ENCODE assay signal across 8 cellular contexts in genomic region chr7:123643495-123644428, GRCh38. TPM values are rescaled to one million over a fixed set of nuclear protein-coding genes. Genes with fewer than 3 reads are reported as not detected.
DNase-seq lines count a peak whose midpoint lies in the region; ATAC-seq and TF ChIP-seq lines count a peak whose summit lies in the region.

No MANE protein-coding gene starts in this region.

- peaks cover 0 to 25% (median 7%) of the 10 kb centered on the region in 4 donors for H3K4me1 ChIP-seq in right lobe of liver

- H3K9me3 ChIP-seq in right lobe of liver, result no peaks in the 10 kb centered on the region

- H3K4me1 Mint-ChIP-seq in MCF 10A (ENCODE audit: insufficient read depth, unreplicated experiment), result peaks cover 17% of the 10 kb centered on the region
- no peaks in the 10 kb centered on the region for H3K4me1 Mint-ChIP-seq in effector memory CD8-positive, alpha-beta T cell (ENCODE audit: low read depth in 2 of 2)

- intact Hi-C loops in MCF 10A (cut with micrococcal nuclease), result no loop called here
- intact Hi-C loops in right lobe of liver (cut with DNase I), result no loop called here

- H3K4me3 Mint-ChIP-seq in MCF 10A (ENCODE audit: unreplicated experiment), result peak overlapping the region; percentile 60
- H3K4me3 Mint-ChIP-seq in effector memory CD8-positive, alpha-beta T cell, result no peak overlapping the region

- peak; percentile 65 to 83 (median 80) for ATAC-seq in right lobe of liver
- ATAC-seq in effector memory CD8-positive, alpha-beta T cell (replicated peaks), result no peak
- ATAC-seq in HG03457 (IDR thresholded peaks at IDR 0.05; ENCODE audit: unreplicated experiment), result no peak

- no peak overlapping the region for H3K4me3 ChIP-seq in right lobe of liver

- H3K9me3 Mint-ChIP-seq in MCF 10A (ENCODE audit: unreplicated experiment), result no peaks in the 10 kb centered on the region
- H3K9me3 Mint-ChIP-seq in effector memory CD8-positive, alpha-beta T cell, result no peaks in the 10 kb centered on the region

- no peaks in the 10 kb centered on the region for H3K27me3 Mint-ChIP-seq in MCF 10A (ENCODE audit: insufficient read depth, unreplicated experiment)
- H3K27me3 Mint-ChIP-seq in effector memory CD8-positive, alpha-beta T cell, result peaks cover 37 to 74% of the 10 kb centered on the region in 2 donors

- H3K27ac Mint-ChIP-seq in MCF 10A (ENCODE audit: low read depth, unreplicated experiment), result peak overlapping the region; percentile 89
- H3K27ac Mint-ChIP-seq in effector memory CD8-positive, alpha-beta T cell, result no peak overlapping the region

- POLR2A ChIA-PET in MCF 10A (lab: Yijun Ruan, JAX), result interaction anchor here (0.6 to 2.0 kb wide), 14 partner anchors 9 to 346 kb away, joined by 3 to 11 read pairs (median 3); partner anchors contain the start of gene WASL

- no peak for TF ChIP-seq POLR2A in right lobe of liver (IDR thresholded peaks at IDR 0.05)

- CTCF ChIA-PET in MCF 10A (lab: Yijun Ruan, JAX), result interaction anchor here (0.5 to 2.2 kb wide), 12 partner anchors 7 to 228 kb away, joined by 3 to 7 read pairs (median 4); partner anchors contain the start of gene LMOD2

- no peaks in the 10 kb centered on the region for H3K36me3 ChIP-seq in right lobe of liver

- WGBS in right lobe of liver (ENCODE audit: insufficient coverage, low coverage, low lambda C conversion rate, missing lambda C conversion rate), result 10% methylated on average over 6 of the region's 6 CpGs

- H3K36me3 Mint-ChIP-seq in MCF 10A (ENCODE audit: insufficient read depth, unreplicated experiment), result no peaks in the 10 kb centered on the region
- no peaks in the 10 kb centered on the region for H3K36me3 Mint-ChIP-seq in effector memory CD8-positive, alpha-beta T cell (ENCODE audit: insufficient read depth)

- DNase-seq in DMS153 (lab: John Stamatoyannopoulos, UW) (peak; percentile 88), NCI-H187 treated with DMSO at 0.1 percent for 48 hours (lab: John Stamatoyannopoulos, UW) (peak; percentile 60), MCF 10A (ENCODE audit: unreplicated experiment) (peak; percentile 74), right lobe of liver (no peak), NAMALWA (ENCODE audit: low spot score) (no peak)
- no peak for DNase-seq in effector memory CD8-positive, alpha-beta T cell
- no peak for DNase-seq in activated effector memory CD4-positive, alpha-beta T cell treated with anti-CD3 and anti-CD28 coated beads, Interleukin-2, amount 50 U/mL, for 16 hours

- peak overlapping the region; percentile 36 to 78 (median 51) for H3K27ac ChIP-seq in right lobe of liver

- TF ChIP-seq CTCF in MCF 10A (IDR thresholded peaks at IDR 0.05; ENCODE audit: unreplicated experiment) (no peak), right lobe of liver (IDR thresholded peaks at IDR 0.05) (no peak)

- H3K27me3 ChIP-seq in right lobe of liver, result no peaks in the 10 kb centered on the region

- no TSS peak for BruUV-seq in MCF 10A (replicated peaks; lab: Mats Ljungman, UMichigan)

RNA-seq across cellular contexts. Expression of gene LMOD2, which starts 11.9 kb away (rescaled TPM):
- total RNA-seq in MCF 10A (2022) (not detected in 2 replicates), right lobe of liver (under 1 TPM in 1 of 6 experiments, not detected in 5; 0.37 TPM)

RNA-seq across cellular contexts. Expression of gene ASB15, which starts 42.1 kb away (rescaled TPM):
- total RNA-seq in MCF 10A (2022), result not detected in 2 replicates
- not detected for total RNA-seq in right lobe of liver

Comparison
In these comparisons a context has a peak if more than half of its experiments do, and no peak if none do; other contexts are left out.
1. DNase-seq: peak in DMS153 (single experiment), NCI-H187 treated with DMSO at 0.1 percent for 48 hours (single experiment) and MCF 10A (single experiment); none in right lobe of liver (0 of 3), effector memory CD8-positive, alpha-beta T cell (0 of 3), NAMALWA (single experiment) and activated effector memory CD4-positive, alpha-beta T cell treated with anti-CD3 and anti-CD28 coated beads, Interleukin-2, amount 50 U/mL, for 16 hours (single experiment).
2. ATAC-seq: peak in right lobe of liver (4 of 4); none in effector memory CD8-positive, alpha-beta T cell (single experiment) and HG03457 (single experiment).